Comparison of ENCODE assay signal across 12 cellular contexts in genomic region chr18:23260932-23261590, GRCh38.
DNase-seq lines count a peak whose midpoint lies in the region; ATAC-seq and TF ChIP-seq lines count a peak whose summit lies in the region.
"Had no signal": no experiment of that assay in that cellular context is flagged by ENCODE, and none has a peak within 500 bp of the region (broad histone marks: within the 10 kb centered on the region; RNA-seq: fewer than 3 reads in every experiment).

No MANE protein-coding gene starts in this region.

- no peaks in the 10 kb centered on the region for H3K9me3 Mint-ChIP-seq in activated CD4-positive, alpha-beta T cell treated with anti-CD3 and anti-CD28 coated beads, Interleukin-2, amount 10 ng/mL, durations not matched to agents 24 days and 14 days
- no peaks in the 10 kb centered on the region for H3K9me3 Mint-ChIP-seq in memory B cell
- H3K9me3 Mint-ChIP-seq: activated CD8-positive, alpha-beta T cell treated with anti-CD3 and anti-CD28 coated beads for 36 hours had no signal

- H3K4me1 ChIP-seq in tibial artery: peaks cover 0 to 38% (median 30%) of the 10 kb centered on the region in 4 donors
- no peaks in the 10 kb centered on the region; the same call in 1 of the 2 replicates for H3K4me1 ChIP-seq in HAP-1

- H3K36me3 Mint-ChIP-seq in activated CD4-positive, alpha-beta T cell treated with anti-CD3 and anti-CD28 coated beads, Interleukin-2, amount 10 ng/mL, durations not matched to agents 24 days and 14 days (ENCODE audit: low read depth): peaks cover 8% of the 10 kb centered on the region
- H3K36me3 Mint-ChIP-seq in memory B cell: no peaks in the 10 kb centered on the region

- intact Hi-C loops in activated CD4-positive, alpha-beta T cell treated with anti-CD3 and anti-CD28 coated beads, Interleukin-2, amount 10 ng/mL, durations not matched to agents 24 days and 14 days (cut with micrococcal nuclease): no loop called here
- intact Hi-C loops in tibial artery (cut with DNase I; ENCODE audit: low total_unique reads): no loop called here

- no peaks in the 10 kb centered on the region for H3K27me3 Mint-ChIP-seq in activated CD4-positive, alpha-beta T cell treated with anti-CD3 and anti-CD28 coated beads, Interleukin-2, amount 10 ng/mL, durations not matched to agents 24 days and 14 days
- peaks cover 6% of the 10 kb centered on the region for H3K27me3 Mint-ChIP-seq in memory B cell
- H3K27me3 Mint-ChIP-seq: activated CD8-positive, alpha-beta T cell treated with anti-CD3 and anti-CD28 coated beads for 36 hours had no signal

- H3K36me3 ChIP-seq in tibial artery: peaks cover 0 to 18% (median 0%) of the 10 kb centered on the region in 3 donors
- no peaks in the 10 kb centered on the region for H3K36me3 ChIP-seq in HAP-1 (replicated peaks)

- H3K27ac ChIP-seq in VCaP: peak overlapping the region; percentile 98
- peak overlapping the region; percentile 74 to 83 for H3K27ac ChIP-seq in tibial artery

- in situ Hi-C loops in HAP-1 (cut with MboI; ENCODE audit: low sequenced_read_pairs): no loop called here

- H3K4me3 Mint-ChIP-seq in activated CD4-positive, alpha-beta T cell treated with anti-CD3 and anti-CD28 coated beads, Interleukin-2, amount 10 ng/mL, durations not matched to agents 24 days and 14 days: peak overlapping the region; percentile 1
- no peak overlapping the region for H3K4me3 Mint-ChIP-seq in memory B cell

- no peak overlapping the region for H3K27ac Mint-ChIP-seq in activated CD4-positive, alpha-beta T cell treated with anti-CD3 and anti-CD28 coated beads, Interleukin-2, amount 10 ng/mL, durations not matched to agents 24 days and 14 days
- no peak overlapping the region for H3K27ac Mint-ChIP-seq in memory B cell

- H3K4me3 ChIP-seq in tibial artery (no peak overlapping the region), HAP-1 (no peak overlapping the region)

- H3K9me3 ChIP-seq in tibial artery: no peaks in the 10 kb centered on the region
- no peaks in the 10 kb centered on the region for H3K9me3 ChIP-seq in HAP-1

- no peak for DNase-seq in activated CD4-positive, alpha-beta T cell treated with anti-CD3 and anti-CD28 coated beads, Interleukin-2, amount 10 ng/mL, durations not matched to agents 24 days and 14 days
- DNase-seq in activated CD4-positive, alpha-beta T cell treated with anti-CD3 and anti-CD28 coated beads for 4 hours: no peak
- DNase-seq in memory B cell (ENCODE audit: low spot score in 2 of 2): no peak
- no peak for DNase-seq in tibial artery
- DNase-seq in HAP-1 (ENCODE audit: low spot score in 2 of 2): no peak
- DNase-seq: glutamatergic neuron; NK-92 treated with Interleukin-12 subunit alpha and Interleukin-12 subunit beta, amount 100 ng/mL, for 24 hours; SW 1271 had no signal

- TF ChIP-seq CTCF in VCaP (conservative IDR thresholded peaks at IDR 0.05): no peak
- no peak for TF ChIP-seq CTCF in tibial artery (IDR thresholded peaks at IDR 0.05)

- ATAC-seq in memory B cell (ENCODE audit: low read depth) (peak; percentile 10), GM21723 (IDR thresholded peaks at IDR 0.05; ENCODE audit: unreplicated experiment) (no peak), GM19463 (IDR thresholded peaks at IDR 0.05; ENCODE audit: unreplicated experiment) (no peak)

- H3K4me1 Mint-ChIP-seq in activated CD4-positive, alpha-beta T cell treated with anti-CD3 and anti-CD28 coated beads, Interleukin-2, amount 10 ng/mL, durations not matched to agents 24 days and 14 days: peaks cover 32% of the 10 kb centered on the region
- peaks cover 24% of the 10 kb centered on the region for H3K4me1 Mint-ChIP-seq in memory B cell

- no peaks in the 10 kb centered on the region for H3K27me3 ChIP-seq in tibial artery
- H3K27me3 ChIP-seq in HAP-1 (ENCODE audit: low read depth): no peaks in the 10 kb centered on the region
